1 cellular context compared by ENCODE assay signal in the genomic region with DNA sequence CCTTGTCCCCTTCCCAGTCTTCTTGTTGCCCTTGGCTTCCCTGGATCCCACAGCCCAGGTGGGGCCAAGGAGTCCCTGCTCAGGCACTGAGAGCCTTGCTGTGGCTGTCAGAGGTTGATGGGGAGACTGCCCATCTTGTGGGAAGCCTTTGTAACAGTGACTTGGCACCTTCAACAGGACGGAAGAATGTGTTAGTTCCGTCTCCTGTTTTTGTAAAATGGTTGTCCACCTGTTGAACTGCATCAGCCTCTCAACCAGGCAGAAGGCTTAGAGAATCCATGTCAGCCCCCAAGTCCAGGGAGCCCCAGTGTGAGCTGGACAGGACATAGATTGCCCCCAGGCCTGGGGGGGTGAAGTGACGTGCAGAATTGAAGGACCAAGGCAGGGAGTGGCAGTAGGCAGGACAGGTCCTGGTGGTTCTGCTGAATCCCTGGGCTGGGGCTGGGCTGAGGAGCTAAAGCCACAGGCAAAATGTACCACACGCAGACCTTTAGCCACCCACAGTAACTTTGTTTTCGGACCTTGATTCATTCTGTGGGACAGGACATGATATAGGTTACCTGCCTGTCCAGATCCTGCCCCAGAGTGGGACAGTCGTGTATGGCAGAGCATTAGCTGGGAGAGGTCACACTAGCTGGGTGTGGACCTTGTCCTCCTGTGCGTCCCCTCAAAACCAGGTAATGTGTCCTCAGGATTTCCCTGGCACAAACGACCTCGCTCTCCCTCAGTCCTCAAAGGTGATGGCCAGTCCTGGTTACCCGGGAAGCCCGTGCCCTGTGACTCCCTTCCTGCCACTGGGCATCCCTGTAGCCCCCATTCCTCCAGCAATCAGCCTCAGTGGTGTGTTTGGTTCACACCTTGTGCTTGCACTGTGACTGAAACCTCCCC.
TF ChIP-seq lines count a peak whose summit lies in the region.

No MANE protein-coding gene starts in this region.

TF ChIP-seq in SK-N-SH, 30 proteins besides CTCF, POLR2A, EP300 and RAD21 (continued from another document):
- TF ChIP-seq SMC3 (IDR thresholded peaks at IDR 0.05; ENCODE audit: low read depth, low read length), result no peak
- TF ChIP-seq ZBTB33 (IDR thresholded peaks at IDR 0.05; ENCODE audit: borderline replicate concordance, low read depth), result no peak
- TF ChIP-seq USF2 (IDR thresholded peaks at IDR 0.05; ENCODE audit: borderline replicate concordance, low read depth, low read length), result no peak
- TF ChIP-seq TCF12 (IDR thresholded peaks at IDR 0.05), result no peak
- TF ChIP-seq TEAD4 (IDR thresholded peaks at IDR 0.05; ENCODE audit: borderline replicate concordance, insufficient read depth), result no peak
